ENCODE assay signal across 8 cellular contexts in genomic region chr5:138469540-138470321, GRCh38. TPM values are rescaled to one million over a fixed set of nuclear protein-coding genes. Genes with fewer than 3 reads are reported as not detected.
DNase-seq lines count a peak whose midpoint lies in the region; ATAC-seq, FAIRE-seq and TF ChIP-seq lines count a peak whose summit lies in the region.
"Had no signal": no experiment of that assay in that cellular context is flagged by ENCODE, and none has a peak within 500 bp of the region (broad histone marks: within the 10 kb centered on the region; RNA-seq: fewer than 3 reads in every experiment).

No MANE protein-coding gene starts in this region.

- no peak overlapping the region for H3K4me2 ChIP-seq in PC-3 (ENCODE audit: low read length)

- TF ChIP-seq CTCF in PC-3 (conservative IDR thresholded peaks at IDR 0.05; ENCODE audit: low read depth, low read length), result no peak

- no peak overlapping the region for H2AFZ ChIP-seq in PC-3 (ENCODE audit: low read length)

- no peaks in the 10 kb centered on the region for H3K4me1 ChIP-seq in PC-3 (ENCODE audit: insufficient read depth, low read length)

- peak; percentile 88 for TF ChIP-seq POLR2A in GM12891 (IDR thresholded peaks at IDR 0.05; ENCODE audit: low read depth, low read length)
- peak; percentile 19; the same call in 1 of the 2 replicates for TF ChIP-seq POLR2A in Raji (IDR thresholded peaks at IDR 0.05; ENCODE audit: insufficient read depth, low read depth, low read length)

- peaks cover 16% of the 10 kb centered on the region for H3K27me3 ChIP-seq in PC-3 (ENCODE audit: low read length)

- DNase-seq in GM12891 (ENCODE audit: insufficient read length, low spot score) (no peak), fibroblast of gingiva (ENCODE audit: low read depth) (peak; percentile 92), PC-3 (no peak), Kasumi-1 (lab: John Stamatoyannopoulos, UW) (no peak)
- peak; percentile 78 for DNase-seq in stimulated activated CD8-positive, alpha-beta memory T cell treated with anti-CD3 and anti-CD28 coated beads, Interleukin-15, amount 100 ng/mL, for 1 hour (ENCODE audit: low read depth)
- DNase-seq: activated naive CD4-positive, alpha-beta T cell treated with Interleukin-2 at 50 U/mL for 16 hours had no signal

- H4K20me1 ChIP-seq in PC-3 (ENCODE audit: low read length), result no peaks in the 10 kb centered on the region

- no peaks in the 10 kb centered on the region for H3K79me2 ChIP-seq in PC-3 (ENCODE audit: low read length)

- no peak overlapping the region for H3K27ac ChIP-seq in PC-3 (ENCODE audit: low read length)

- POLR2A ChIA-PET in PC-3 (lab: Charles Lee; ENCODE audit: unreplicated experiment), result no interaction called here

- no peak for ATAC-seq in GM18861 (IDR thresholded peaks at IDR 0.05; ENCODE audit: unreplicated experiment)
- no peak for ATAC-seq in PC-3

- no peak for FAIRE-seq in GM12891 (lab: Jason Lieb, UNC)

- no peaks in the 10 kb centered on the region for H3K36me3 ChIP-seq in PC-3 (ENCODE audit: low read depth, low read length)

- H3K4me3 ChIP-seq in PC-3 (ENCODE audit: low read length), result no peak overlapping the region

- no peaks in the 10 kb centered on the region for H3K9me2 ChIP-seq in PC-3 (replicated peaks; ENCODE audit: low read length)

- H3F3A ChIP-seq in PC-3 (ENCODE audit: low read length, unreplicated experiment), result no peaks in the 10 kb centered on the region

- CTCF ChIA-PET in PC-3 (lab: Charles Lee), result interaction anchor here (0.6 kb wide), 1 partner anchor 34 kb away, joined by 5 read pairs; no protein-coding TSS in a partner anchor

- H3K9me3 ChIP-seq in PC-3 (ENCODE audit: low read length), result no peaks in the 10 kb centered on the region

- intact Hi-C loops in PC-3 (cut with micrococcal nuclease), result no loop called here

- no TSS peak for BruUV-seq in PC-3 (replicated peaks; lab: Mats Ljungman, UMichigan)

- no peak overlapping the region for H3K9ac ChIP-seq in PC-3 (ENCODE audit: low read length)

TF ChIP-seq in GM12891, 5 proteins besides CTCF, POLR2A, EP300 and RAD21:
- TF ChIP-seq POU2F2 (IDR thresholded peaks at IDR 0.05; ENCODE audit: low read depth, low read length), result peak; percentile 67
- TF ChIP-seq TAF1 (IDR thresholded peaks at IDR 0.05; ENCODE audit: low read depth, low read length), result no peak
- no peak for TF ChIP-seq SPI1 (IDR thresholded peaks at IDR 0.05; ENCODE audit: low read depth, low read length)
- TF ChIP-seq POLR2AphosphoS5 (IDR thresholded peaks at IDR 0.05; ENCODE audit: low read depth, low read length), result peak; percentile 73
TF ChIP-seq in GM12891: peak in this region for 2.

RNA-seq across cellular contexts. Expression of gene EGR1, which starts 4.5 kb away (rescaled TPM):
- polyA plus RNA-seq in GM12891 (2012; ENCODE audit: low read depth, missing spikeins), result 21.4 TPM
- 1.5 and 1.9 TPM in 2 replicates for total RNA-seq in PC-3 (2014; rRNA removed)

RNA-seq across cellular contexts. Expression of gene REEP2, which starts 30.9 kb away (rescaled TPM):
- polyA plus RNA-seq in GM12891 (2012; ENCODE audit: low read depth, missing spikeins), result 2.9 TPM
- 2.4 and 2.5 TPM in 2 replicates for total RNA-seq in PC-3 (2014; rRNA removed)

Comparison
In these comparisons a context has a peak if more than half of its experiments do, and no peak if none do; other contexts are left out.
1. DNase-seq: peak in fibroblast of gingiva (single experiment) and stimulated activated CD8-positive, alpha-beta memory T cell treated with anti-CD3 and anti-CD28 coated beads, Interleukin-15, amount 100 ng/mL, for 1 hour (single experiment); none in GM12891 (single experiment), PC-3 (single experiment) and Kasumi-1 (0 of 2).